8 cellular contexts compared by ENCODE assay signal in the genomic region with DNA sequence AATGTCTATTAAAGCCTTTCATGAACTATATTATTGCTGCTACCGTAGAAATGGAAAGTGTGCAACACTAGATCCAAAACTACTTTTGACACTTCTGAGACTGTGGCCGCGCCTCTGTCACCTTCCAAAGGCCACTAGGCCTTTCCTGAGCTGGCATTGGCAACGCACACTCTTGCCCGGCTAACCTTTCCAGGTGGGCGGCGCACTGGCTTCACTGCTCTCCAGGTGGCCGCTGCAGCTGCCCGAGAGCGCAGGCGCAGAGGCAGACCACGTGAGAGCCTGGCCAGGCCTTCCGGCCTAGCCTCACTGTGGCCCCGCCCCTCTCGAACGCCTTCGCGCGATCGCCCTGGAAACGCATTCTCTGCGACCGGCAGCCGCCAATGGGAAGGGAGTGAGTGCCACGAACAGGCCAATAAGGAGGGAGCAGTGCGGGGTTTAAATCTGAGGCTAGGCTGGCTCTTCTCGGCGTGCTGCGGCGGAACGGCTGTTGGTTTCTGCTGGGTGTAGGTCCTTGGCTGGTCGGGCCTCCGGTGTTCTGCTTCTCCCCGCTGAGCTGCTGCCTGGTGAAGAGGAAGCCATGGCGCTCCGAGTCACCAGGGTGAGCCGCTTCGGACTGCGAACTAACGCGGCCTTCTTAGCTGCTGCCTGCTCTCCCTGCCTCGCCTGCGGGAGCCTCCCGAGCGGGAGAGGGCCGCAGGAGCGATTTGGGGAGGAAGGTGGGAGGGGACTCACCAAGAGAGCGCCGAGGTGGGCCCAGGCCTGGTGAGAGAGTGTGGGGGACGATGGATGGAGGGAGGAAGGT. TPM values are rescaled to one million over a fixed set of nuclear protein-coding genes. Genes with fewer than 3 reads are reported as not detected.
DNase-seq lines count a peak whose midpoint lies in the region; ATAC-seq and TF ChIP-seq lines count a peak whose summit lies in the region.

Gene CCNB1, plus strand, starts transcription at position 465 of the 802 bp plus-strand sequence. Its CDS starts 113 bp downstream, at position 578.

- TF ChIP-seq CTCF in GM13977 (IDR thresholded peaks at IDR 0.05; ENCODE audit: extremely low read depth, insufficient read depth, missing control alignments): no peak
- TF ChIP-seq CTCF in type B pancreatic cell (conservative IDR thresholded peaks at IDR 0.05): no peak

- peak within 1 kb of the TSS; percentile 90 to 94 (median 92) for H3K4me3 Mint-ChIP-seq in T-cell
- peak within 1 kb of the TSS; percentile 97 for H3K4me3 Mint-ChIP-seq in type B pancreatic cell

- H3K4me3 ChIP-seq in adipocyte (ENCODE audit: low read length): peak within 1 kb of the TSS; percentile 89

- peak; percentile 99 for ATAC-seq in HG02870 (IDR thresholded peaks at IDR 0.05; ENCODE audit: unreplicated experiment)
- peak; percentile 100 for ATAC-seq in T-cell (replicated peaks in 1 of 4)

- H3K27me3 Mint-ChIP-seq in T-cell: no peaks in the 10 kb centered on the region
- no peaks in the 10 kb centered on the region for H3K27me3 Mint-ChIP-seq in type B pancreatic cell

- peak within 1 kb of the TSS; percentile 79 for H3K9ac ChIP-seq in adipocyte (ENCODE audit: low read length)

- no peaks in the 10 kb centered on the region for H3K9me3 Mint-ChIP-seq in T-cell
- peaks cover 10% of the 10 kb centered on the region for H3K9me3 Mint-ChIP-seq in type B pancreatic cell

- H3K4me1 Mint-ChIP-seq in T-cell: peaks cover 21 to 28% (median 26%) of the 10 kb centered on the region in 3 donors
- H3K4me1 Mint-ChIP-seq in type B pancreatic cell (ENCODE audit: unreplicated experiment): peaks cover 19% of the 10 kb centered on the region

- H3K36me3 Mint-ChIP-seq in T-cell (no peaks in the 10 kb centered on the region), type B pancreatic cell (peaks cover 19% of the 10 kb centered on the region)

- peak; percentile 98 for DNase-seq in GM13977 (ENCODE audit: low spot score)
- peak; percentile 99 for DNase-seq in NCI-H146 (lab: John Stamatoyannopoulos, UW)
- DNase-seq in T-cell: peak; percentile 92 to 98 (median 95)
- DNase-seq in adipocyte (ENCODE audit: low read depth): peak; percentile 99
- peak; percentile 99 for DNase-seq in cardiac septum (ENCODE audit: low spot score)
- peak; percentile 97 for DNase-seq in pons (ENCODE audit: low spot score)
- peak; percentile 98 for DNase-seq in type B pancreatic cell (ENCODE audit: extremely low spot score, unreplicated experiment)

- H3K9me3 ChIP-seq in adipocyte (ENCODE audit: control insufficient read depth, low read length): no peaks in the 10 kb centered on the region

- peaks cover 15% of the 10 kb centered on the region for H3K4me1 ChIP-seq in adipocyte (ENCODE audit: control insufficient read depth, insufficient read depth, low read length)

- POLR2A ChIA-PET in T-cell (lab: Charles Lee): interaction anchor here (0.6 to 0.8 kb wide), 4 partner anchors 22 to 137 kb away, joined by 3 to 12 read pairs (median 8); no protein-coding TSS in a partner anchor

- intact Hi-C loops in cardiac septum (cut with DNase I): loop anchor here (5.0 kb wide), 2 partner anchors 65 to 75 kb away; partner anchors contain the start of genes CDK7 and SLC30A5

- in situ Hi-C loops in GM13977 (cut with MboI; ENCODE audit: low pct_unique_long_range_greater_than_20kb, low sequenced_read_pairs, unreplicated experiment): no loop called here

- no peaks in the 10 kb centered on the region for H3K27me3 ChIP-seq in adipocyte (replicated peaks; ENCODE audit: control insufficient read depth, insufficient read depth, low read length)

- CTCF ChIA-PET in T-cell (lab: Charles Lee): interaction anchor here (0.6 to 3.4 kb wide), 4 partner anchors 68 to 167 kb away, joined by 3 to 15 read pairs (median 4); partner anchors contain the start of genes CDK7 (in 1 of the 2) and SLC30A5 (in 1 of the 2)

- peak within 1 kb of the TSS; percentile 78 to 85 for H3K27ac Mint-ChIP-seq in T-cell
- H3K27ac Mint-ChIP-seq in type B pancreatic cell: peak within 1 kb of the TSS; percentile 94

- H3K36me3 ChIP-seq in adipocyte (ENCODE audit: control insufficient read depth, insufficient read depth, low read length, severe bottlenecking): peaks cover 8% of the 10 kb centered on the region

RNA-seq across cellular contexts. Expression of gene CCNB1, which starts in this region (rescaled TPM):
- total RNA-seq in T-cell (1 to 10 TPM; 1.6 to 4.1 (median 3.4) TPM), cardiac septum (2.1 TPM), type B pancreatic cell (ENCODE audit: low replicate concordance) (66.8 and 169 TPM in 2 replicates)

Comparison
In these comparisons a context has a peak if more than half of its experiments do, and no peak if none do; other contexts are left out.
1. Peak in every context shown above with its lines: DNase-seq, ATAC-seq and H3K4me3 ChIP-seq.
2. RNA of gene CCNB1 (total RNA-seq): 66.8 to 169 TPM in type B pancreatic cell; 1.6 to 4.1 TPM in T-cell and 2.1 TPM in cardiac septum (single experiment); every median in the first group is over 10 times any median in the second.